Comparison of ENCODE assay signal across 18 cellular contexts in genomic region chr11:131671320-131671719, GRCh38.
DNase-seq lines count a peak whose midpoint lies in the region; ATAC-seq and TF ChIP-seq lines count a peak whose summit lies in the region.
"Had no signal": no experiment of that assay in that cellular context is flagged by ENCODE, and none has a peak within 500 bp of the region (broad histone marks: within the 10 kb centered on the region; RNA-seq: fewer than 3 reads in every experiment).

No MANE protein-coding gene starts in this region.

- H4K20me1 ChIP-seq in Loucy (ENCODE audit: insufficient read depth, low read length, poor library complexity, severe bottlenecking) = peaks cover 4% of the 10 kb centered on the region

- H2BK5ac ChIP-seq in neuronal stem cell (ENCODE audit: low read length) = peak overlapping the region; percentile 7

- H3K27ac ChIP-seq in cingulate gyrus (ENCODE audit: low read depth, low read length) (peak overlapping the region; percentile 83), neuronal stem cell (replicated peaks; ENCODE audit: low read length) (no peak overlapping the region), substantia nigra (ENCODE audit: low read depth, low read length, poor library complexity, severe bottlenecking) (peak overlapping the region; percentile 88)
- H3K27ac ChIP-seq: Peyer's patch had no signal

- H4K8ac ChIP-seq in neuronal stem cell (ENCODE audit: low read depth, low read length) = no peak overlapping the region

- no CpG with 5 or more reads among the region's 8 CpGs for WGBS in neuronal stem cell (ENCODE audit: extremely low coverage in 2 of 2, insufficient read length in 2 of 2, insufficient replicate concordance in 1 of 2), 2 donors

- peaks cover 26% of the 10 kb centered on the region; the same call in 1 of the 2 replicates for H3K79me2 ChIP-seq in Loucy (ENCODE audit: insufficient read depth, low read length)

- H3K18ac ChIP-seq in neuronal stem cell (ENCODE audit: low read length) = peak overlapping the region; percentile 66

- no peak overlapping the region for H2BK120ac ChIP-seq in neuronal stem cell (ENCODE audit: low read depth, low read length)

- no peaks in the 10 kb centered on the region for H3K79me1 ChIP-seq in neuronal stem cell (ENCODE audit: low read depth, low read length)

- H3F3A ChIP-seq in Loucy (ENCODE audit: low read depth) = no peaks in the 10 kb centered on the region

- DNase-seq in neuronal stem cell (ENCODE audit: low spot score) (no peak), substantia nigra (lab: John Stamatoyannopoulos, UW) (no peak), OCI-M1 (lab: John Stamatoyannopoulos, UW) (no peak), NCI-H345 (lab: John Stamatoyannopoulos, UW) (no peak)
- DNase-seq: Calu3, DMS79 treated with DMSO at 0.1 percent for 48 hours, NCI-H1092, NCI-H1417 treated with DMSO at 0.1 percent for 48 hours, NCI-H1694 treated with DMSO at 0.1 percent for 48 hours, NCI-H2081, NCI-H2227 treated with DMSO at 0.1 percent for 48 hours, NCI-H510A, NCI-H69, Peyer's patch, SIG-M5 had no signal

- H3K9me2 ChIP-seq in Loucy (replicated peaks; ENCODE audit: low read depth, low read length) = no peaks in the 10 kb centered on the region

- no peak for TF ChIP-seq CTCF in Loucy (conservative IDR thresholded peaks at IDR 0.05; ENCODE audit: low read length)

- H3K4me2 ChIP-seq in Loucy (ENCODE audit: low read depth, low read length, poor library complexity, severe bottlenecking) (no peak overlapping the region), neuronal stem cell (ENCODE audit: insufficient read depth, low read length, poor library complexity, severe bottlenecking) (no peak overlapping the region)

- H2AFZ ChIP-seq in Loucy (ENCODE audit: low read length) (no peak overlapping the region), neuronal stem cell (ENCODE audit: low read length) (no peak overlapping the region)

- H3K36me3 ChIP-seq in Loucy (ENCODE audit: insufficient read depth, low read length) (no peaks in the 10 kb centered on the region), neuronal stem cell (replicated peaks in 1 of 2; ENCODE audit: control insufficient read depth in 2 of 2, insufficient read depth in 2 of 2, low read length in 2 of 2) (no peaks in the 10 kb centered on the region)
- H3K36me3 ChIP-seq: Peyer's patch had no signal

- H3K23ac ChIP-seq in neuronal stem cell (ENCODE audit: low read depth, low read length, poor library complexity) = no peak overlapping the region

- H3K4me1 ChIP-seq in Loucy (ENCODE audit: insufficient read depth, low read length, poor library complexity, severe bottlenecking) (peaks cover 42% of the 10 kb centered on the region), neuronal stem cell (ENCODE audit: control insufficient read depth in 2 of 2, insufficient read depth in 1 of 2, low read depth in 1 of 2, low read length in 2 of 2) (peaks cover 0 to 10% of the 10 kb centered on the region in 2 donors)
- H3K4me1 ChIP-seq: Peyer's patch had no signal

- H3K4me3 ChIP-seq in Loucy (ENCODE audit: low read length, poor library complexity, severe bottlenecking) (no peak overlapping the region), neuronal stem cell (ENCODE audit: low read length in 2 of 2) (no peak overlapping the region)
- H3K4me3 ChIP-seq: Peyer's patch had no signal

- peak overlapping the region; percentile 94 for H2AK5ac ChIP-seq in neuronal stem cell (ENCODE audit: low read depth, low read length)

- peak overlapping the region; percentile 73 for H3K9ac ChIP-seq in Loucy (ENCODE audit: low read depth, low read length, poor library complexity, severe bottlenecking)
- no peak overlapping the region for H3K9ac ChIP-seq in neuronal stem cell (ENCODE audit: low read depth, low read length, poor library complexity)

- H3K27me3 ChIP-seq in Loucy (ENCODE audit: insufficient read depth, low read length, poor library complexity, severe bottlenecking) (no peaks in the 10 kb centered on the region), neuronal stem cell (ENCODE audit: control insufficient read depth in 3 of 3, insufficient read depth in 3 of 3, low read depth in 1 of 3, low read length in 3 of 3) (no peaks in the 10 kb centered on the region)
- H3K27me3 ChIP-seq: Peyer's patch had no signal

- no peak overlapping the region for H3K4ac ChIP-seq in neuronal stem cell (ENCODE audit: low read length)

- no peak for ATAC-seq in GM18517 (IDR thresholded peaks at IDR 0.05; ENCODE audit: unreplicated experiment)

- H2BK15ac ChIP-seq in neuronal stem cell (ENCODE audit: low read length) = peak overlapping the region; percentile 96

- peak overlapping the region; percentile 4 for H2BK12ac ChIP-seq in neuronal stem cell (ENCODE audit: low read length)

- no peak overlapping the region for H4K91ac ChIP-seq in neuronal stem cell (ENCODE audit: low read depth, low read length, poor library complexity)

- H3K14ac ChIP-seq in neuronal stem cell (ENCODE audit: low read length) = no peak overlapping the region

- H3K9me3 ChIP-seq in Loucy (ENCODE audit: insufficient read depth, low read depth, low read length) (no peaks in the 10 kb centered on the region), neuronal stem cell (replicated peaks in 1 of 2; ENCODE audit: control insufficient read depth in 2 of 2, insufficient read depth in 1 of 2, low read depth in 1 of 2, low read length in 2 of 2) (no peaks in the 10 kb centered on the region)
- H3K9me3 ChIP-seq: Peyer's patch had no signal
